Comparison of ENCODE assay signal across 1 cellular context in genomic region chr5:79588645-79589044, GRCh38.
A peak's percentile ranks its signal among the peaks of the same experiment; 100 is the strongest.
TF ChIP-seq lines count a peak whose summit lies in the region.

No MANE protein-coding gene starts in this region.

TF ChIP-seq in K562, 482 proteins besides CTCF, POLR2A, EP300 and RAD21 (continued from another document):
- TF ChIP-seq CHD7 (IDR thresholded peaks at IDR 0.05; ENCODE audit: low read depth, low read length), result no peak
- TF ChIP-seq PTRF (tag; IDR thresholded peaks at IDR 0.05), result no peak
- TF ChIP-seq MAX (CRISPR knock-in tag; IDR thresholded peaks at IDR 0.05), result no peak
- TF ChIP-seq CBFA2T3 (IDR thresholded peaks at IDR 0.05), result no peak
- TF ChIP-seq MXD1 (CRISPR knock-in tag; IDR thresholded peaks at IDR 0.05; ENCODE audit: borderline replicate concordance, poor library complexity, severe bottlenecking), result no peak
- no peak for TF ChIP-seq PHTF2 (CRISPR knock-in tag; IDR thresholded peaks at IDR 0.05)
- TF ChIP-seq CBX1 (IDR thresholded peaks at IDR 0.05; ENCODE audit: low read depth), result no peak
- no peak for TF ChIP-seq TOE1 (IDR thresholded peaks at IDR 0.05; ENCODE audit: borderline replicate concordance)
- no peak for TF ChIP-seq TOE1 (CRISPR knock-in tag; IDR thresholded peaks at IDR 0.05; ENCODE audit: borderline replicate concordance, low read depth)
- no peak for TF ChIP-seq CREB3 (tag; conservative IDR thresholded peaks at IDR 0.05; ENCODE audit: low read depth)
- no peak for TF ChIP-seq NBN (IDR thresholded peaks at IDR 0.05; ENCODE audit: low read depth)
- TF ChIP-seq RFX1 (IDR thresholded peaks at IDR 0.05), result no peak
- peak; percentile 81 for TF ChIP-seq POLR2AphosphoS5 (IDR thresholded peaks at IDR 0.05; ENCODE audit: control insufficient read depth, insufficient read depth, low read depth, low read length)
